Comparison of ENCODE assay signal across 8 cellular contexts in the genomic region with DNA sequence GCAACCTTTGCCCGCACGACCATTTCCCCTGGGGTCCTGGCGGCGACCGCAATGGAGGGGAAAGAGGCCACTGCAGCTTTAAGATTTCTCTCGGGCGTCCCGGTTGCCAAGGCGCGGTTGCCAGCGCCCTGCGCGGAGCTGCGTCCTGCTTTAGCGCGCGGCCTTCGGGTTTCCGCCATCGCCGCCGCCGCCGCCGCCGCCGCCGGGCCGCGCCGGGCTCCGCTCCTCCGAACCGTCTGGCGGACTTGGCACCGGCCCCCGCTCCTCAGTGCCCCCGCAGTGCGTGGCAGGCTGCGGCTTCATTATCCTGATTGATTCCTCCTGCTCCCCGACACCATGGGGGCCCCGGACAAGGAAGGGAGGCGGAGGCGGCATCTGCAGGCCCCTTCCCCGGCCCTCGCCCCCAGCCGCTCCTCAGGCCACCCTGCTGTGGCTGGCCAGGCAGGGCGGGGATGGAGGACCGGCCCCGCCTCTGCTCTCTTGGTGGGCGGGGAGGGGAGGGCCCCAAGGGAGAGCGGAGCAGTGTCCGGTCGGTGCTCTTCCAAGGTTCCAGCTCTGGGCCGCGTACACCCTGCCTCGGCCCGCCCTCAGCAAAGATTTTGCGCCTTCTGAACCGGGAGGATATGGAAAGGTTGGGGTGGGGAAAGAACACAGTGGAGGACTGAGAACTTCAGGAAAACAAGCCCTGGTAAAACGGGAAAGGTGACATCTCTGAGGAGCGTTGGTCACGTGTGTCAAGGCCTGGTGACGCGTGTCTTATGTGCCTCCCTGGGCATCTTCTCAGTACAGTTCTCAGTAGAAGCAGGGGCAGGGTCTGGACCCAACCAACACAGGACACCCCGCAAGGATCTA. TPM values are rescaled to one million over a fixed set of nuclear protein-coding genes. Genes with fewer than 3 reads are reported as not detected.
DNase-seq lines count a peak whose midpoint lies in the region; ATAC-seq, FAIRE-seq and TF ChIP-seq lines count a peak whose summit lies in the region.

No MANE protein-coding gene starts in this region.

- H3K4me1 ChIP-seq in foreskin keratinocyte = no peaks in the 10 kb centered on the region

- H3K4me1 Mint-ChIP-seq in nephron progenitor cell = peaks cover 6% of the 10 kb centered on the region

- DNase-seq in ACHN = peak; percentile 81
- DNase-seq in GM12891 (ENCODE audit: insufficient read length, low spot score) = peak; percentile 83
- peak; percentile 35 to 76 for DNase-seq in NCI-H526 (lab: John Stamatoyannopoulos, UW)
- DNase-seq in activated naive CD4-positive, alpha-beta T cell treated with Interleukin-2 at 50 U/mL for 16 hours = peak; percentile 18
- DNase-seq in foreskin keratinocyte = peak in 1 of 2 donors; percentile 46
- DNase-seq in nephron progenitor cell = peak; percentile 77
- DNase-seq in urothelium cell line (ENCODE audit: low spot score) = peak; percentile 93

- in situ Hi-C loops in ACHN (cut with HindIII; ENCODE audit: low pct_ligation_motif_present, low pct_unique_long_range_greater_than_20kb, low sequenced_read_pairs) = no loop called here

- H3K27me3 Mint-ChIP-seq in nephron progenitor cell (ENCODE audit: low read depth, poor library complexity) = peaks cover 65% of the 10 kb centered on the region

- TF ChIP-seq POLR2A in GM12891 (IDR thresholded peaks at IDR 0.05; ENCODE audit: low read depth, low read length) = no peak

- peak overlapping the region; percentile 27 for H3K27ac Mint-ChIP-seq in nephron progenitor cell

- no peak overlapping the region for H3K27ac ChIP-seq in foreskin keratinocyte

- H3K9me3 Mint-ChIP-seq in nephron progenitor cell = peaks cover 19% of the 10 kb centered on the region

- ATAC-seq in foreskin keratinocyte (peak; percentile 56), GM18907 (IDR thresholded peaks at IDR 0.05; ENCODE audit: unreplicated experiment) (no peak)

- FAIRE-seq in GM12891 (lab: Jason Lieb, UNC) (peak; percentile 68), urothelium cell line (lab: Jason Lieb, UNC) (peak; percentile 94)

- TF ChIP-seq CTCF in foreskin keratinocyte (conservative IDR thresholded peaks at IDR 0.05) (no peak), nephron progenitor cell (IDR thresholded peaks at IDR 0.05) (no peak)

- peaks cover 17% of the 10 kb centered on the region for H3K27me3 ChIP-seq in foreskin keratinocyte

- peaks cover 24% of the 10 kb centered on the region for H3K36me3 Mint-ChIP-seq in nephron progenitor cell (ENCODE audit: low read depth)

- H3K4me3 Mint-ChIP-seq in nephron progenitor cell = peak overlapping the region; percentile 88

TF ChIP-seq in GM12891, 5 proteins besides CTCF, POLR2A, EP300 and RAD21:
- TF ChIP-seq POLR2AphosphoS5 (IDR thresholded peaks at IDR 0.05; ENCODE audit: low read depth, low read length) (no peak), TAF1 (IDR thresholded peaks at IDR 0.05; ENCODE audit: low read depth, low read length) (no peak), SPI1 (IDR thresholded peaks at IDR 0.05; ENCODE audit: low read depth, low read length) (no peak), POU2F2 (IDR thresholded peaks at IDR 0.05; ENCODE audit: low read depth, low read length) (no peak), PAX5 (IDR thresholded peaks at IDR 0.05; ENCODE audit: insufficient read depth, low read length, severe bottlenecking) (no peak)

RNA-seq across cellular contexts. Expression of gene NEUROD2, which starts 34.0 kb away (rescaled TPM):
- 0.05 TPM for polyA plus RNA-seq in GM12891 (2012; ENCODE audit: low read depth, missing spikeins)
- not detected in 2 replicates for total RNA-seq in foreskin keratinocyte
- not detected in 2 replicates for polyA plus RNA-seq in foreskin keratinocyte

RNA-seq across cellular contexts. Expression of gene PPP1R1B, which starts 53.1 kb away (rescaled TPM):
- not detected for polyA plus RNA-seq in GM12891 (2012; ENCODE audit: low read depth, missing spikeins)
- 0.68 and 0.88 TPM in 2 replicates for total RNA-seq in foreskin keratinocyte
- polyA plus RNA-seq in foreskin keratinocyte = 0.67 and 1.3 TPM in 2 replicates
